ENCODE assay signal across 1 cellular context in the genomic region with DNA sequence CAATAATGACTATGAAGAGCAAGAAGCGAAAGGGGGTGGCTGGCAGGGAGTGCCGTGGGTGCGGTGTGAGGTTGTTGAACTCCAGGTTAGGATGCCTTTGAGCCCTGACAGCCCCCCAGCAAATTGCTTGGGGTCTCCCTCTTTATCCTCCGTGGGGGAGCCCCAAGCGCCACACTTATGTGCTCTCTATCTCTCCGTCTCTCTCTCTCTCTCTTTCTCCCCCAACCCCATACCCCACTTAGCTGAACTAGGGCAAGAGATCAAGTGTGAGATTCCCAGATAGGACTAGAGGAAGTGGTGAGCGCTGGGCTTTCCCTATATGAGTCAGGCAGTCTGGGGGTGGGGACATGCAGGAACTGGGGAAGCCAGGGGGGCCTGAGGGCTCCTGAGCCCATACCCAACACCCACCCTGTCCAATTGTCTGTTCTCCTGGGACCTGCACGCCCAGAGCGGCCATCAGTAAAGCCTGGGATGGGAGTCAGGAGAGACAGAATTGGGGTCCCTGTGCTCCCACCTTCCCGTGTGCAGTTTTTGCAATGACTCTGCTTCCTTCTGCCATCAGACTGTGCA.
TF ChIP-seq lines count a peak whose summit lies in the region.

No MANE protein-coding gene starts in this region.

TF ChIP-seq in K562, 482 proteins besides CTCF, POLR2A, EP300 and RAD21 (continued from another document and continues in another):
- TF ChIP-seq THAP7 (CRISPR knock-in tag; IDR thresholded peaks at IDR 0.05) (no peak), PHF8 (IDR thresholded peaks at IDR 0.05; ENCODE audit: borderline replicate concordance, low read length) (no peak), TSC22D4 (tag; IDR thresholded peaks at IDR 0.05) (no peak), MAFG (tag; conservative IDR thresholded peaks at IDR 0.05) (no peak), MYBL2 (IDR thresholded peaks at IDR 0.05; ENCODE audit: low read depth) (no peak), MYBL2 (CRISPR knock-in tag; IDR thresholded peaks at IDR 0.05; ENCODE audit: borderline replicate concordance) (no peak), ZNF707 (CRISPR knock-in tag; conservative IDR thresholded peaks at IDR 0.05) (no peak), ELK3 (CRISPR knock-in tag; IDR thresholded peaks at IDR 0.05) (no peak), KAT7 (CRISPR knock-in tag; IDR thresholded peaks at IDR 0.05; ENCODE audit: borderline replicate concordance) (no peak), ZMIZ1 (IDR thresholded peaks at IDR 0.05; ENCODE audit: low read depth in 2 of 2, low read length in 2 of 2) (no peak), SRSF7 (optimal IDR thresholded peaks at IDR 0.05; ENCODE audit: low read depth, low read length) (no peak), SNIP1 (IDR thresholded peaks at IDR 0.05; ENCODE audit: low read depth) (no peak), SRSF3 (IDR thresholded peaks at IDR 0.05; ENCODE audit: insufficient read depth, low read length) (no peak), PHB2 (IDR thresholded peaks at IDR 0.05; ENCODE audit: low read depth) (no peak), ZEB2 (IDR thresholded peaks at IDR 0.05) (no peak), ETV1 (tag; conservative IDR thresholded peaks at IDR 0.05; ENCODE audit: low read depth) (peak; percentile 70), THRB (CRISPR knock-in tag; conservative IDR thresholded peaks at IDR 0.05) (no peak), RFX7 (CRISPR knock-in tag; IDR thresholded peaks at IDR 0.05) (no peak), THRA (IDR thresholded peaks at IDR 0.05) (no peak), SIN3B (IDR thresholded peaks at IDR 0.05; ENCODE audit: low read depth) (no peak), PHB (CRISPR knock-in tag; IDR thresholded peaks at IDR 0.05) (no peak), CBX8 (IDR thresholded peaks at IDR 0.05; ENCODE audit: borderline replicate concordance, extremely low read depth, low read depth, low read length, poor library complexity, severe bottlenecking) (no peak), HCFC1 (IDR thresholded peaks at IDR 0.05; ENCODE audit: low read depth, low read length) (no peak), ETV5 (CRISPR knock-in tag; IDR thresholded peaks at IDR 0.05; ENCODE audit: low read depth) (peak; percentile 83), NFATC3 (IDR thresholded peaks at IDR 0.05) (no peak), ILK (tag; IDR thresholded peaks at IDR 0.05; ENCODE audit: borderline replicate concordance, low read depth) (no peak), NR2C1 (IDR thresholded peaks at IDR 0.05) (no peak), NR2C1 (tag; IDR thresholded peaks at IDR 0.05) (no peak), TBP (optimal IDR thresholded peaks at IDR 0.05; ENCODE audit: low read depth, low read length) (no peak), SMAD3 (CRISPR knock-in tag; conservative IDR thresholded peaks at IDR 0.05) (no peak), BRD9 (IDR thresholded peaks at IDR 0.05; ENCODE audit: low read depth, partially characterized antibody) (no peak), MLLT1 (IDR thresholded peaks at IDR 0.05) (no peak), RBM14 (IDR thresholded peaks at IDR 0.05; ENCODE audit: borderline replicate concordance, insufficient read depth, low read depth, low read length) (no peak), RUNX1 (IDR thresholded peaks at IDR 0.05; ENCODE audit: low read depth) (no peak), PHTF2 (CRISPR knock-in tag; IDR thresholded peaks at IDR 0.05) (no peak), MBD2 (IDR thresholded peaks at IDR 0.05; ENCODE audit: borderline replicate concordance, low read depth) (peak; percentile 58; the same call in 1 of the 2 replicates), HMG20A (CRISPR knock-in tag; conservative IDR thresholded peaks at IDR 0.05) (no peak), RFX1 (IDR thresholded peaks at IDR 0.05) (no peak)
- TF ChIP-seq, protein P1, sequence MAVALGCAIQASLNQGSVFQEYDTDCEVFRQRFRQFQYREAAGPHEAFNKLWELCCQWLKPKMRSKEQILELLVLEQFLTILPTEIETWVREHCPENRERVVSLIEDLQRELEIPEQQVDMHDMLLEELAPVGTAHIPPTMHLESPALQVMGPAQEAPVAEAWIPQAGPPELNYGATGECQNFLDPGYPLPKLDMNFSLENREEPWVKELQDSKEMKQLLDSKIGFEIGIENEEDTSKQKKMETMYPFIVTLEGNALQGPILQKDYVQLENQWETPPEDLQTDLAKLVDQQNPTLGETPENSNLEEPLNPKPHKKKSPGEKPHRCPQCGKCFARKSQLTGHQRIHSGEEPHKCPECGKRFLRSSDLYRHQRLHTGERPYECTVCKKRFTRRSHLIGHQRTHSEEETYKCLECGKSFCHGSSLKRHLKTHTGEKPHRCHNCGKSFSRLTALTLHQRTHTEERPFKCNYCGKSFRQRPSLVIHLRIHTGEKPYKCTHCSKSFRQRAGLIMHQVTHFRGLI (CRISPR knock-in tag; IDR thresholded peaks at IDR 0.05) = no peak
- TF ChIP-seq, protein P2, sequence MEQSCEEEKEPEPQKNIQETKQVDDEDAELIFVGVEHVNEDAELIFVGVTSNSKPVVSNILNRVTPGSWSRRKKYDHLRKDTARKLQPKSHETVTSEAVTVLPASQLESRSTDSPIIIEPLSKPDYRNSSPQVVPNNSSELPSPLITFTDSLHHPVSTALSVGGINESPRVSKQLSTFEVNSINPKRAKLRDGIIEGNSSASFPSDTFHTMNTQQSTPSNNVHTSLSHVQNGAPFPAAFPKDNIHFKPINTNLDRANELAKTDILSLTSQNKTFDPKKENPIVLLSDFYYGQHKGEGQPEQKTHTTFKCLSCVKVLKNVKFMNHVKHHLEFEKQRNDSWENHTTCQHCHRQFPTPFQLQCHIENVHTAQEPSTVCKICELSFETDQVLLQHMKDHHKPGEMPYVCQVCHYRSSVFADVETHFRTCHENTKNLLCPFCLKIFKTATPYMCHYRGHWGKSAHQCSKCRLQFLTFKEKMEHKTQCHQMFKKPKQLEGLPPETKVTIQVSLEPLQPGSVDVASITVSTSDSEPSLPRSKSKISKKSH (CRISPR knock-in tag; IDR thresholded peaks at IDR 0.05) = no peak
- TF ChIP-seq, protein P3, sequence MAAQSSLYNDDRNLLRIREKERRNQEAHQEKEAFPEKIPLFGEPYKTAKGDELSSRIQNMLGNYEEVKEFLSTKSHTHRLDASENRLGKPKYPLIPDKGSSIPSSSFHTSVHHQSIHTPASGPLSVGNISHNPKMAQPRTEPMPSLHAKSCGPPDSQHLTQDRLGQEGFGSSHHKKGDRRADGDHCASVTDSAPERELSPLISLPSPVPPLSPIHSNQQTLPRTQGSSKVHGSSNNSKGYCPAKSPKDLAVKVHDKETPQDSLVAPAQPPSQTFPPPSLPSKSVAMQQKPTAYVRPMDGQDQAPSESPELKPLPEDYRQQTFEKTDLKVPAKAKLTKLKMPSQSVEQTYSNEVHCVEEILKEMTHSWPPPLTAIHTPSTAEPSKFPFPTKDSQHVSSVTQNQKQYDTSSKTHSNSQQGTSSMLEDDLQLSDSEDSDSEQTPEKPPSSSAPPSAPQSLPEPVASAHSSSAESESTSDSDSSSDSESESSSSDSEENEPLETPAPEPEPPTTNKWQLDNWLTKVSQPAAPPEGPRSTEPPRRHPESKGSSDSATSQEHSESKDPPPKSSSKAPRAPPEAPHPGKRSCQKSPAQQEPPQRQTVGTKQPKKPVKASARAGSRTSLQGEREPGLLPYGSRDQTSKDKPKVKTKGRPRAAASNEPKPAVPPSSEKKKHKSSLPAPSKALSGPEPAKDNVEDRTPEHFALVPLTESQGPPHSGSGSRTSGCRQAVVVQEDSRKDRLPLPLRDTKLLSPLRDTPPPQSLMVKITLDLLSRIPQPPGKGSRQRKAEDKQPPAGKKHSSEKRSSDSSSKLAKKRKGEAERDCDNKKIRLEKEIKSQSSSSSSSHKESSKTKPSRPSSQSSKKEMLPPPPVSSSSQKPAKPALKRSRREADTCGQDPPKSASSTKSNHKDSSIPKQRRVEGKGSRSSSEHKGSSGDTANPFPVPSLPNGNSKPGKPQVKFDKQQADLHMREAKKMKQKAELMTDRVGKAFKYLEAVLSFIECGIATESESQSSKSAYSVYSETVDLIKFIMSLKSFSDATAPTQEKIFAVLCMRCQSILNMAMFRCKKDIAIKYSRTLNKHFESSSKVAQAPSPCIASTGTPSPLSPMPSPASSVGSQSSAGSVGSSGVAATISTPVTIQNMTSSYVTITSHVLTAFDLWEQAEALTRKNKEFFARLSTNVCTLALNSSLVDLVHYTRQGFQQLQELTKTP (IDR thresholded peaks at IDR 0.05; ENCODE audit: low read depth in 1 of 2, partially characterized antibody in 2 of 2) = no peak
- TF ChIP-seq, protein P4, sequence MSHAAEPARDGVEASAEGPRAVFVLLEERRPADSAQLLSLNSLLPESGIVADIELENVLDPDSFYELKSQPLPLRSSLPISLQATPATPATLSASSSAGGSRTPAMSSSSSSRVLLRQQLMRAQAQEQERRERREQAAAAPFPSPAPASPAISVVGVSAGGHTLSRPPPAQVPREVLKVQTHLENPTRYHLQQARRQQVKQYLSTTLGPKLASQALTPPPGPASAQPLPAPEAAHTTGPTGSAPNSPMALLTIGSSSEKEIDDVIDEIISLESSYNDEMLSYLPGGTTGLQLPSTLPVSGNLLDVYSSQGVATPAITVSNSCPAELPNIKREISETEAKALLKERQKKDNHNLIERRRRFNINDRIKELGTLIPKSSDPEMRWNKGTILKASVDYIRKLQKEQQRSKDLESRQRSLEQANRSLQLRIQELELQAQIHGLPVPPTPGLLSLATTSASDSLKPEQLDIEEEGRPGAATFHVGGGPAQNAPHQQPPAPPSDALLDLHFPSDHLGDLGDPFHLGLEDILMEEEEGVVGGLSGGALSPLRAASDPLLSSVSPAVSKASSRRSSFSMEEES (CRISPR knock-in tag; IDR thresholded peaks at IDR 0.05) = no peak
